Comparison of ENCODE assay signal across 8 cellular contexts in genomic region chr1:1308756-1309524, GRCh38. TPM values are rescaled to one million over a fixed set of nuclear protein-coding genes. Genes with fewer than 3 reads are reported as not detected.
DNase-seq lines count a peak whose midpoint lies in the region; ATAC-seq and TF ChIP-seq lines count a peak whose summit lies in the region.

No MANE protein-coding gene starts in this region.

- H3K4me1 ChIP-seq in PC-9 (replicated peaks; ENCODE audit: insufficient read depth) (peaks cover 36% of the 10 kb centered on the region), mucosa of descending colon (ENCODE audit: low read depth) (peaks cover 39% of the 10 kb centered on the region)

- H3K9me3 Mint-ChIP-seq in CD4-positive, alpha-beta T cell = no peaks in the 10 kb centered on the region

- intact Hi-C loops in CD4-positive, alpha-beta T cell (cut with DNase I, micrococcal nuclease) = loop anchor here (1.0 to 10.0 kb wide), 8 partner anchors 15 to 274 kb away; partner anchors contain the start of genes AURKAIP1 (in 2 of the 2), C1orf159 (in 1 of the 2), CPTP (in 1 of the 2) and DVL1 (in 1 of the 2)
- intact Hi-C loops in PC-9 (cut with micrococcal nuclease; ENCODE audit: unreplicated experiment) (loop anchor here (1.0 to 10.0 kb wide), 4 partner anchors 35 to 304 kb away; partner anchors contain the start of gene HES4), mucosa of descending colon (cut with DNase I, micrococcal nuclease) (no loop called here)

- no peak for ATAC-seq in CD4-positive, alpha-beta T cell (ENCODE audit: poor library complexity)
- ATAC-seq in GM21447 (IDR thresholded peaks at IDR 0.05; ENCODE audit: unreplicated experiment) (peak; percentile 10), mucosa of descending colon (peak; percentile 26)

- H3K9me2 ChIP-seq in PC-9 (ENCODE audit: insufficient read depth) = no peaks in the 10 kb centered on the region

- no TSS peak for BruUV-seq in PC-9 (replicated peaks; lab: Mats Ljungman, UMichigan)

- no peaks in the 10 kb centered on the region for H3K27me3 ChIP-seq in CD4-positive, alpha-beta T cell (ENCODE audit: control insufficient read depth, insufficient read depth, low read length)
- no peaks in the 10 kb centered on the region for H3K27me3 ChIP-seq in PC-9 (ENCODE audit: insufficient read depth, low read depth)

- H3K27ac Mint-ChIP-seq in CD4-positive, alpha-beta T cell = peak overlapping the region; percentile 83

- H3K79me2 ChIP-seq in PC-9 (ENCODE audit: low read depth) = peaks cover 21% of the 10 kb centered on the region; the same call in 1 of the 2 replicates

- no peaks in the 10 kb centered on the region for H3K27me3 Mint-ChIP-seq in CD4-positive, alpha-beta T cell

- H3K9me3 ChIP-seq in CD4-positive, alpha-beta T cell (ENCODE audit: control insufficient read depth, low read length) = no peaks in the 10 kb centered on the region
- H3K9me3 ChIP-seq in PC-9 (ENCODE audit: insufficient read depth, low read depth) (no peaks in the 10 kb centered on the region), mucosa of descending colon (no peaks in the 10 kb centered on the region)

- peaks cover 23% of the 10 kb centered on the region for H3K36me3 Mint-ChIP-seq in CD4-positive, alpha-beta T cell (ENCODE audit: low read depth)

- H3K27ac ChIP-seq in CD4-positive, alpha-beta T cell (ENCODE audit: low read depth, low read length) = peak overlapping the region; percentile 59
- H3K27ac ChIP-seq in PC-9 = peak overlapping the region; percentile 41

- CTCF ChIA-PET in CD4-positive, alpha-beta T cell (lab: Charles Lee) = no interaction called here
- CTCF ChIA-PET in PC-9 (lab: Charles Lee) = interaction anchor here (0.6 kb wide), 1 partner anchor 72 kb away, joined by 3 read pairs; no protein-coding TSS in a partner anchor

- peaks cover 25% of the 10 kb centered on the region for H3K4me1 Mint-ChIP-seq in CD4-positive, alpha-beta T cell (ENCODE audit: low read depth)

- H3K4me3 ChIP-seq in PC-9 (peak overlapping the region; percentile 81), mucosa of descending colon (peak overlapping the region; percentile 45)

- TF ChIP-seq CTCF in CD4-positive, alpha-beta T cell (IDR thresholded peaks at IDR 0.05) = no peak
- TF ChIP-seq CTCF in PC-9 (conservative IDR thresholded peaks at IDR 0.05) = no peak
- TF ChIP-seq CTCF in mucosa of descending colon (IDR thresholded peaks at IDR 0.05) = no peak

- DNase-seq in CD4-positive, alpha-beta T cell = no peak
- DNase-seq in PC-9 = peak; percentile 49 to 55
- peak; percentile 27 for DNase-seq in dermis blood vessel endothelial cell
- DNase-seq in mucosa of descending colon = peak; percentile 68 to 78 (median 78)
- DNase-seq in Ammon's horn (ENCODE audit: low spot score) = no peak
- DNase-seq in activated effector memory CD4-positive, alpha-beta T cell treated with anti-CD3 and anti-CD28 coated beads, Interleukin-2, amount 50 U/mL, for 16 hours = no peak
- no peak for DNase-seq in NCI-H1694 (lab: John Stamatoyannopoulos, UW)

- peak overlapping the region; percentile 89 for H2AFZ ChIP-seq in PC-9

- H3K36me3 ChIP-seq in PC-9 (ENCODE audit: low read depth) (no peaks in the 10 kb centered on the region), mucosa of descending colon (ENCODE audit: low read depth) (peaks cover 10% of the 10 kb centered on the region)

- H3K4me2 ChIP-seq in PC-9 = peak overlapping the region; percentile 89

- H3F3A ChIP-seq in PC-9 (ENCODE audit: insufficient read depth, low read depth) = peaks cover 31% of the 10 kb centered on the region; the same call in 1 of the 2 replicates

- peak overlapping the region; percentile 91 for H3K4me3 Mint-ChIP-seq in CD4-positive, alpha-beta T cell

- POLR2A ChIA-PET in CD4-positive, alpha-beta T cell (lab: Charles Lee) = no interaction called here
- POLR2A ChIA-PET in PC-9 (lab: Charles Lee; ENCODE audit: unreplicated experiment) = interaction anchor here (0.5 to 0.8 kb wide), 2 partner anchors 18 to 122 kb away, joined by 3 to 16 read pairs; no protein-coding TSS in a partner anchor

- peaks cover 34% of the 10 kb centered on the region for H4K20me1 ChIP-seq in PC-9 (ENCODE audit: insufficient read depth)

RNA-seq across cellular contexts. Expression of gene PUSL1, which starts 0.5 kb away (rescaled TPM):
- 10 to 100 TPM; 18.1 to 19.2 TPM for total RNA-seq in CD4-positive, alpha-beta T cell
- total RNA-seq in PC-9 (2021) = 18.0 and 18.9 TPM in 2 replicates
- 11.1 and 13.7 TPM in 2 replicates for total RNA-seq in dermis blood vessel endothelial cell
- 10 to 100 TPM; 12.4 to 15.9 (median 15.4) TPM for total RNA-seq in mucosa of descending colon

RNA-seq across cellular contexts. Expression of gene ACAP3, which starts 1.2 kb away (rescaled TPM):
- 10 to 100 TPM; 45.3 to 46.4 TPM for total RNA-seq in CD4-positive, alpha-beta T cell
- total RNA-seq in PC-9 (2021) (53.5 and 54.8 TPM in 2 replicates), dermis blood vessel endothelial cell (16.8 and 30.6 TPM in 2 replicates), mucosa of descending colon (10 to 100 TPM; 42.1 to 76.9 (median 44.8) TPM)

RNA-seq across cellular contexts. Expression of gene INTS11, which starts 15.5 kb away (rescaled TPM):
- 100 to 1,000 TPM; 130 to 137 TPM for total RNA-seq in CD4-positive, alpha-beta T cell
- total RNA-seq in PC-9 (2021) (130 and 150 TPM in 2 replicates), dermis blood vessel endothelial cell (52.8 and 77.5 TPM in 2 replicates), mucosa of descending colon (100 to 1,000 TPM in 1 of 3 donors, 10 to 100 TPM in 2; 89.9 to 127 (median 95.5) TPM)

RNA-seq across cellular contexts. Expression of gene CPTP, which starts 15.7 kb away (rescaled TPM):
- 10 to 100 TPM; 11.6 to 12.9 TPM for total RNA-seq in CD4-positive, alpha-beta T cell
- total RNA-seq in PC-9 (2021) (33.7 and 37.0 TPM in 2 replicates), dermis blood vessel endothelial cell (21.6 and 33.3 TPM in 2 replicates), mucosa of descending colon (10 to 100 TPM; 41.2 to 77.9 (median 55.5) TPM)

RNA-seq across cellular contexts. Expression of gene TAS1R3, which starts 22.1 kb away (rescaled TPM):
- total RNA-seq in CD4-positive, alpha-beta T cell = 1 to 10 TPM; 3.3 to 3.4 TPM
- total RNA-seq in PC-9 (2021) (0.57 and 1.2 TPM in 2 replicates), dermis blood vessel endothelial cell (0.28 and 0.85 TPM in 2 replicates), mucosa of descending colon (1 to 10 TPM in 1 of 3 donors, under 1 TPM in 2; 0.57 to 1.1 (median 0.96) TPM)

Comparison
In these comparisons a context has a peak if more than half of its experiments do, and no peak if none do; other contexts are left out.
1. DNase-seq: peak in PC-9 (2 of 2), dermis blood vessel endothelial cell (single experiment) and mucosa of descending colon (3 of 3); none in CD4-positive, alpha-beta T cell (0 of 10), Ammon's horn (single experiment), activated effector memory CD4-positive, alpha-beta T cell treated with anti-CD3 and anti-CD28 coated beads, Interleukin-2, amount 50 U/mL, for 16 hours (single experiment) and NCI-H1694 (single experiment).
2. intact Hi-C loops: an anchor here in CD4-positive, alpha-beta T cell (1.0 to 10.0 kb wide) and PC-9 (1.0 to 10.0 kb wide); none called in mucosa of descending colon.